8 cellular contexts compared by ENCODE assay signal in the genomic region with DNA sequence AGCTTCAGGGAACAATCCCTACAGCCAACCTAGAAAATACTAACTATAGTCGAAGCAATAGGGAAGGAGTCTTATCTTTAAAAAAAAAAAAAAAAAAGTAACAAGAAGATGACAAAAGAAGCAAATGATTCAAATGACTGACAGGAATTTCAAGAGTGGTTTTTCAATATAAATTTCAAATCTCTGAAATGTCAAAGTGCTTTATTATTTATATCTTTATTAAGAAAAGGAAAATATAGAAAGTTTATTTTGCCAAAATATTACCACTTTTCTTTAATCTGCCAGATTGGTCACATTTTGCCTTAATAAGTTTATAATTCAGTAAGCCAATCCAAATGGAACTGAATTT.
A peak's percentile ranks its signal among the peaks of the same experiment; 100 is the strongest.
DNase-seq lines count a peak whose midpoint lies in the region; ATAC-seq and TF ChIP-seq lines count a peak whose summit lies in the region.

No MANE protein-coding gene starts in this region.

- H3K27ac Mint-ChIP-seq in H9, result no peak overlapping the region
- no peak overlapping the region for H3K27ac Mint-ChIP-seq in activated naive CD8-positive, alpha-beta T cell treated with anti-CD3 and anti-CD28 coated beads, Interleukin-2, amount 50 U/mL, for 24 hours

- peak overlapping the region in 1 of 2 experiments; percentile 82; a peak in 3 of 5 replicates for H3K4me3 Mint-ChIP-seq in H9
- peak overlapping the region; percentile 83 for H3K4me3 Mint-ChIP-seq in activated naive CD8-positive, alpha-beta T cell treated with anti-CD3 and anti-CD28 coated beads, Interleukin-2, amount 50 U/mL, for 24 hours

- DNase-seq in H9, result no peak
- DNase-seq in activated naive CD8-positive, alpha-beta T cell treated with anti-CD3 and anti-CD28 coated beads, Interleukin-2, amount 50 U/mL, for 24 hours, result no peak
- no peak for DNase-seq in Kasumi-1 (lab: John Stamatoyannopoulos, UW)
- no peak for DNase-seq in NCI-H1092 (lab: John Stamatoyannopoulos, UW)
- DNase-seq in SKM-1 treated with dmso at 0.1 percent for 144 hours (lab: John Stamatoyannopoulos, UW; ENCODE audit: unreplicated experiment), result no peak

- peak overlapping the region; percentile 73 for H3K4me2 ChIP-seq in H9 (ENCODE audit: insufficient read depth, insufficient read length, low read length)

- H3K79me1 ChIP-seq in H9 (ENCODE audit: insufficient read depth, low read depth, low read length, poor library complexity, severe bottlenecking), result no peaks in the 10 kb centered on the region

- H3K23me2 ChIP-seq in H9 (ENCODE audit: insufficient read length, low read depth, low read length, poor library complexity, severe bottlenecking), result peaks cover 3% of the 10 kb centered on the region

- no peak overlapping the region for H3K4ac ChIP-seq in H9 (ENCODE audit: low read depth, low read length)

- H3K56ac ChIP-seq in H9 (ENCODE audit: insufficient read length, low read depth, low read length), result no peak overlapping the region

- no peak overlapping the region for H3K18ac ChIP-seq in H9 (ENCODE audit: insufficient read length, low read depth, low read length)

- peak; percentile 52 for TF ChIP-seq CTCF in 22Rv1 (IDR thresholded peaks at IDR 0.05)
- 0 out of 3 replicates have a peak, but pooled peaks have one; percentile 3 for TF ChIP-seq CTCF in H9 (conservative IDR thresholded peaks at IDR 0.05)

- no peak overlapping the region for H2BK20ac ChIP-seq in H9 (ENCODE audit: low read depth, low read length, poor library complexity, severe bottlenecking)

- no peaks in the 10 kb centered on the region for H3K79me2 ChIP-seq in H9 (ENCODE audit: insufficient read depth, low read length)

- no peak overlapping the region for H3K9ac ChIP-seq in H9 (ENCODE audit: extremely low read depth, insufficient read length, low read length)
- no peak overlapping the region for H3K9ac ChIP-seq in muscle layer of colon (ENCODE audit: low read length)

- no peak overlapping the region for H3T11ph ChIP-seq in H9 (ENCODE audit: low read length)

- H2AK5ac ChIP-seq in H9 (ENCODE audit: insufficient read length, low read length), result no peak overlapping the region

- peaks cover 18% of the 10 kb centered on the region for H3K27me3 Mint-ChIP-seq in H9 (ENCODE audit: low read depth)
- H3K27me3 Mint-ChIP-seq in activated naive CD8-positive, alpha-beta T cell treated with anti-CD3 and anti-CD28 coated beads, Interleukin-2, amount 50 U/mL, for 24 hours, result peaks cover 45% of the 10 kb centered on the region

- no peaks in the 10 kb centered on the region for H3K36me3 Mint-ChIP-seq in H9 (ENCODE audit: insufficient read depth in 1 of 3, low read depth in 3 of 3)
- H3K36me3 Mint-ChIP-seq in activated naive CD8-positive, alpha-beta T cell treated with anti-CD3 and anti-CD28 coated beads, Interleukin-2, amount 50 U/mL, for 24 hours (ENCODE audit: low read depth), result no peaks in the 10 kb centered on the region

- no peak overlapping the region for H2BK5ac ChIP-seq in H9 (ENCODE audit: insufficient read length, low read length)

- no peaks in the 10 kb centered on the region for H3K27me3 ChIP-seq in H9 (ENCODE audit: insufficient read depth, low read length)
- H3K27me3 ChIP-seq in muscle layer of colon (ENCODE audit: control insufficient read depth in 1 of 2, insufficient read depth in 2 of 2, low read length in 2 of 2), result no peaks in the 10 kb centered on the region

- WGBS in H9 (ENCODE audit: extremely low coverage, insufficient read length, low lambda C conversion rate), result no CpG with 5 or more reads among the region's 1 CpG

- H3K23ac ChIP-seq in H9 (ENCODE audit: insufficient read length, low read depth, low read length), result no peak overlapping the region

- no peak overlapping the region for H2BK120ac ChIP-seq in H9 (ENCODE audit: low read depth, low read length, poor library complexity, severe bottlenecking)

- no peak overlapping the region for H2BK15ac ChIP-seq in H9 (ENCODE audit: low read depth, low read length)

- no peak overlapping the region for H2BK12ac ChIP-seq in H9 (ENCODE audit: insufficient read length, low read depth, low read length)

- H2AFZ ChIP-seq in H9 (ENCODE audit: low read length), result no peak overlapping the region

- no peaks in the 10 kb centered on the region for H4K20me1 ChIP-seq in H9 (ENCODE audit: control insufficient read depth, insufficient read depth, insufficient read length)

- no peak overlapping the region for H4K91ac ChIP-seq in H9 (ENCODE audit: insufficient read length, low read depth, low read length)

- H3K36me3 ChIP-seq in muscle layer of colon (ENCODE audit: insufficient read depth, low read length), result no peaks in the 10 kb centered on the region

- no peak overlapping the region for H4K8ac ChIP-seq in H9 (replicated peaks; ENCODE audit: insufficient read length, low read depth, low read length)

- H3K4me1 ChIP-seq in H9 (ENCODE audit: insufficient read depth, low read length), result no peaks in the 10 kb centered on the region
- peaks cover 4% of the 10 kb centered on the region for H3K4me1 ChIP-seq in muscle layer of colon (ENCODE audit: insufficient read depth, low read length)

- no peak for ATAC-seq in activated naive CD8-positive, alpha-beta T cell treated with anti-CD3 and anti-CD28 coated beads, Interleukin-2, amount 50 U/mL, for 24 hours
- no peak for ATAC-seq in HG03439 (IDR thresholded peaks at IDR 0.05; ENCODE audit: unreplicated experiment)

- H3K4me1 Mint-ChIP-seq in H9, result peaks cover 12 to 18% of the 10 kb centered on the region in 2 experiments
- peaks cover 16% of the 10 kb centered on the region for H3K4me1 Mint-ChIP-seq in activated naive CD8-positive, alpha-beta T cell treated with anti-CD3 and anti-CD28 coated beads, Interleukin-2, amount 50 U/mL, for 24 hours

- H3K27ac ChIP-seq in 22Rv1, result no peak overlapping the region
- no peak overlapping the region for H3K27ac ChIP-seq in H9 (ENCODE audit: insufficient read length, low read depth, low read length)
- H3K27ac ChIP-seq in muscle layer of colon (ENCODE audit: low read depth, low read length), result no peak overlapping the region

- H3K9me3 Mint-ChIP-seq in H9, result no peaks in the 10 kb centered on the region
- no peaks in the 10 kb centered on the region for H3K9me3 Mint-ChIP-seq in activated naive CD8-positive, alpha-beta T cell treated with anti-CD3 and anti-CD28 coated beads, Interleukin-2, amount 50 U/mL, for 24 hours

- H3K14ac ChIP-seq in H9 (ENCODE audit: insufficient read depth, low read length), result no peak overlapping the region

- H3K9me3 ChIP-seq in H9 (ENCODE audit: control insufficient read depth, low read depth, low read length), result no peaks in the 10 kb centered on the region
- H3K9me3 ChIP-seq in muscle layer of colon (ENCODE audit: low read length), result no peaks in the 10 kb centered on the region

- H4K5ac ChIP-seq in H9 (ENCODE audit: insufficient read length, low read depth, low read length), result no peak overlapping the region

- peak overlapping the region; percentile 21 to 52 for H3K4me3 ChIP-seq in muscle layer of colon (ENCODE audit: low read depth in 1 of 2, low read length in 2 of 2)
